ENCODE assay signal across 8 cellular contexts in the genomic region with DNA sequence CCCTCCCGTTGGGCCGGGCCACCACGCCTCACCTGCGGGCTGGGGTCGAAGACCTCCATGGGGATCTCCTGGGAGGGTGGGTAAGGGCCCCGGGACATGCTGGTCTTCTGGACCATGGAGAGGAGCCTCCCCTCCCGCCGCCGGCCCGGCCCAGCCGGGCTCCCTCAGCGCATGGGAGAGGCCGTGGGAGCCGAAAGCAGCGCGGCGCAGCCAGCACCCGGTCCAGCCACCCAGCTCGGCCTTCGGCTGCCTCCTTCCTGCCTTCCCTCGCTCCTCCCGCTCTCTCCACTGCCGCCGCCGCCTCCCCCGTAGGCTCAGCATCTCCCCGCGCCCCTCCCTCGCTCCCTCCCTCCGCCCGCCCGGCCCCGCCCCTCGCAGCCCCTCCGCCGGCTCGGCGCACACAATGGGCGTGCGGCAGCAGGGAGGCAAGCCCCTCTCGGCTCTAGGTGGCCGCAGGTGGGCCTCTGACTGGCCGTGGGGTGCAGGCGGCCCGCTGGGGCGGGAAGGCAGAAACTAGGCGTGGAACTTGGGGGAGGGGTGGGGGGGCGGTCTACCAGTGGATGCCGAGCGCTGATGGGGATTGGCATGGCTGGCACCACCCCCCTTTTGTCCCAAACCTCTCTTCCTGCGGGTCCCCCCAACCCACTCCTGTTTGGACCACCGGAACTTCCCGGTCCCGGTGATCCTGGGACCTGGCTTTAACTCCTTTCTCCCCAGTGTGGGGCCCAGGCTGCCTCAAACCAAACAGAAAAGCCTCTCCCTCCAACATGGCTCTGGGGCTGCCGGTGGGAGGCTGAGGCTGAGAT.
DNase-seq lines count a peak whose midpoint lies in the region; ATAC-seq lines count a peak whose summit lies in the region.

Gene CACNB1 (minus strand): TSS at position 290 of the 806 bp plus-strand sequence. CDS start 174 bp downstream, at position 116.

- DNase-seq in AG08395 (ENCODE audit: low spot score): peak; percentile 85
- DNase-seq in NCI-H446 treated with DMSO at 0.1 percent for 48 hours (lab: John Stamatoyannopoulos, UW): peak; percentile 22
- DNase-seq in activated CD4-positive, alpha-beta T cell treated with anti-CD3 and anti-CD28 coated beads for 48 hours: peak; percentile 76
- peak; percentile 97 for DNase-seq in left kidney (ENCODE audit: low read depth, low spot score)
- peak in 3 of 4 experiments; percentile 48 to 71 (median 56) for DNase-seq in stimulated activated CD4-positive, alpha-beta T cell treated with anti-CD3 and anti-CD28 coated beads, Interleukin-1b, Interleukin-23, amount 100 ng/mL, for 24 hours (ENCODE audit: low read depth in 4 of 4, low spot score in 1 of 4)

- ATAC-seq in GM21423 (IDR thresholded peaks at IDR 0.05; ENCODE audit: unreplicated experiment): peak; percentile 36
- no peak for ATAC-seq in HG03565 (IDR thresholded peaks at IDR 0.05; ENCODE audit: unreplicated experiment)

- H3K27ac ChIP-seq in cingulate gyrus (ENCODE audit: low read depth, low read length): peak within 1 kb of the TSS; percentile 75

Comparison
In these comparisons a context has a peak if more than half of its experiments do, and no peak if none do; other contexts are left out.
1. DNase-seq: peak in every context shown above with its lines; median percentile 97 in left kidney; 85 in AG08395; 76 in activated CD4-positive, alpha-beta T cell treated with anti-CD3 and anti-CD28 coated beads for 48 hours; 56 in stimulated activated CD4-positive, alpha-beta T cell treated with anti-CD3 and anti-CD28 coated beads, Interleukin-1b, Interleukin-23, amount 100 ng/mL, for 24 hours; 22 in NCI-H446 treated with DMSO at 0.1 percent for 48 hours.